ENCODE assay signal across 1 cellular context in the genomic region with DNA sequence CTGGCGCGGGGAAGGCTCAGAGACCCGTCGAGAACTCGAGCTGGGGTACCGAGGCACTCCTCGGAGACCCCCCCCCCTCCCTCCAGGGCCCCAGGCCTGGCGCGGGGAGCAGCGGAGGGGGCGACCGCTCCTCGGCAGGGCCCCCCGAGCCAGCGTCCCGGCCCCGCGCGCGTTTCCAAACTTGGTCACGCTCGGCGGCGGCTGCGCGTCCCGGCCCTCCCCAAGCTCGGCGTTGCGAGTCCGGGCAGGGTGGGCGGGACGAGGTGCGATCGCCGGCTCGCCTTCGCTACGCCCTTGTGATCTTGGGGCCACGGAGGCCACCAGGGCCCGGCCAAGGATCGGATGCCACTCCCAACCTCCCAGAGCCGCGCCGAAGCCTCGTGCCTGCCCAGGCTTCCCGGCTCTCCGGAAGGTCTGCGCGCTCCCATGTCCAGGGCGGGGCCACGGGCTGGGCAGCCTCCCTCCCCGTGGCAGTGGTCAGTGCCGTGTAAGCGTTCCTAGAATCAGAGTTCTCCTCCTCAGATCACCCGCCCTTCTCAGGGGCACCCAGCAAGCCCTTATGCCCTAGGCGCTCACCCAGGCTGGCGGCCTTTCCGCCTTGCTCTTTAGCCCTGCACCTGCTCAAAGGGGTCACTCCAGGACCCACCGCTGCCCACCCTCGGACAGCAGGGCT.
TF ChIP-seq lines count a peak whose summit lies in the region.

No MANE protein-coding gene starts in this region.

TF ChIP-seq in WTC11, 78 proteins besides CTCF, POLR2A, EP300 and RAD21 (continued from another document):
- TF ChIP-seq EMX1 (CRISPR knock-in tag; IDR thresholded peaks at IDR 0.05) (no peak), MAX (CRISPR knock-in tag; IDR thresholded peaks at IDR 0.05) (peak; percentile 87), ZNF416 (CRISPR knock-in tag; IDR thresholded peaks at IDR 0.05) (0 out of 2 replicates have a peak, but pooled peaks have one; percentile 23)
- TF ChIP-seq, protein P1, sequence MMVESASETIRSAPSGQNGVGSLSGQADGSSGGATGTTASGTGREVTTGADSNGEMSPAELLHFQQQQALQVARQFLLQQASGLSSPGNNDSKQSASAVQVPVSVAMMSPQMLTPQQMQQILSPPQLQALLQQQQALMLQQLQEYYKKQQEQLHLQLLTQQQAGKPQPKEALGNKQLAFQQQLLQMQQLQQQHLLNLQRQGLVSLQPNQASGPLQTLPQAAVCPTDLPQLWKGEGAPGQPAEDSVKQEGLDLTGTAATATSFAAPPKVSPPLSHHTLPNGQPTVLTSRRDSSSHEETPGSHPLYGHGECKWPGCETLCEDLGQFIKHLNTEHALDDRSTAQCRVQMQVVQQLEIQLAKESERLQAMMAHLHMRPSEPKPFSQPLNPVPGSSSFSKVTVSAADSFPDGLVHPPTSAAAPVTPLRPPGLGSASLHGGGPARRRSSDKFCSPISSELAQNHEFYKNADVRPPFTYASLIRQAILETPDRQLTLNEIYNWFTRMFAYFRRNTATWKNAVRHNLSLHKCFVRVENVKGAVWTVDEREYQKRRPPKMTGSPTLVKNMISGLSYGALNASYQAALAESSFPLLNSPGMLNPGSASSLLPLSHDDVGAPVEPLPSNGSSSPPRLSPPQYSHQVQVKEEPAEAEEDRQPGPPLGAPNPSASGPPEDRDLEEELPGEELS (CRISPR knock-in tag; IDR thresholded peaks at IDR 0.05) = no peak
